ENCODE assay signal across 11 cellular contexts in genomic region chr14:79735121-79735520, GRCh38.
"Had no signal": no experiment of that assay in that cellular context is flagged by ENCODE, and none has a peak within 500 bp of the region (broad histone marks: within the 10 kb centered on the region; RNA-seq: fewer than 3 reads in every experiment).

No MANE protein-coding gene starts in this region.

- ATAC-seq: GM23338, HCT116 had no signal

- DNase-seq: GM23248, GOT3, H7, H9, HCEC 1CT, HFFc6 had no signal

- H3K4me2 ChIP-seq: GM23338 had no signal

- FAIRE-seq: H1, H54 had no signal

- H3K9me3 ChIP-seq: HAP-1 had no signal

- H3K4me3 Mint-ChIP-seq: GM23338, H9, HFFc6 had no signal

- H3K9ac ChIP-seq: GM23248 had no signal

- H3K4me3 ChIP-seq: GM23248, GM23338, HAP-1 had no signal

- H2AFZ ChIP-seq: GM23248, GM23338 had no signal

- H3K27ac Mint-ChIP-seq: GM23338, H9, HFFc6 had no signal

- H3K36me3 ChIP-seq: HAP-1 had no signal

- H3K4me1 ChIP-seq: HAP-1 had no signal

- H3K27ac ChIP-seq: GM23248 had no signal
